In genomic region chr1:185314416-185314815, GRCh38 we compare ENCODE assay signal across 8 cellular contexts. TPM values are rescaled to one million over a fixed set of nuclear protein-coding genes. Genes with fewer than 3 reads are reported as not detected.
A peak's percentile ranks its signal among the peaks of the same experiment; 100 is the strongest.
DNase-seq lines count a peak whose midpoint lies in the region; ATAC-seq lines count a peak whose summit lies in the region.

No MANE protein-coding gene starts in this region.

- no peak for DNase-seq in activated naive CD4-positive, alpha-beta T cell treated with anti-CD3 and anti-CD28 coated beads for 36 hours
- no peak for DNase-seq in activated naive CD4-positive, alpha-beta T cell (lab: John Stamatoyannopoulos, UW)
- DNase-seq in activated CD4-positive, alpha-beta memory T cell treated with anti-CD3 and anti-CD28 coated beads, Interleukin-2, amount 10 ng/mL, durations not matched to agents 7 days and 5 days = no peak
- DNase-seq in DMS153 (lab: John Stamatoyannopoulos, UW) (no peak), NCI-H2081 treated with DMSO at 0.1 percent for 48 hours (lab: John Stamatoyannopoulos, UW) (no peak)

- H3K4me1 Mint-ChIP-seq in activated naive CD4-positive, alpha-beta T cell treated with anti-CD3 and anti-CD28 coated beads for 36 hours (ENCODE audit: low read depth) = peaks cover 49% of the 10 kb centered on the region
- H3K4me1 Mint-ChIP-seq in activated CD4-positive, alpha-beta memory T cell treated with anti-CD3 and anti-CD28 coated beads, Interleukin-2, amount 10 ng/mL, durations not matched to agents 7 days and 5 days = peaks cover 56% of the 10 kb centered on the region

- H3K9ac ChIP-seq in iPS-20b (ENCODE audit: low read depth, low read length) = peak overlapping the region; percentile 97
- H3K9ac ChIP-seq in stomach smooth muscle (ENCODE audit: low read length in 2 of 2) = peak overlapping the region in 1 of 2 donors; percentile 18

- POLR2A ChIA-PET in activated CD4-positive, alpha-beta memory T cell treated with anti-CD3 and anti-CD28 coated beads, Interleukin-2, amount 10 ng/mL, durations not matched to agents 7 days and 5 days (lab: Charles Lee) = interaction anchor here (1.1 to 1.9 kb wide), 7 partner anchors 10 to 356 kb away, joined by 3 to 9 read pairs (median 5); no protein-coding TSS in a partner anchor

- peak overlapping the region; percentile 14 for H3K27ac ChIP-seq in iPS-20b (ENCODE audit: low read length)
- H3K27ac ChIP-seq in stomach smooth muscle (ENCODE audit: low read length) = no peak overlapping the region

- intact Hi-C loops in activated naive CD4-positive, alpha-beta T cell treated with anti-CD3 and anti-CD28 coated beads for 36 hours (cut with micrococcal nuclease) = loop anchor here (10.0 kb wide), 1 partner anchor 450 kb away; no protein-coding TSS in a partner anchor

- peaks cover 17% of the 10 kb centered on the region for H3K36me3 Mint-ChIP-seq in activated naive CD4-positive, alpha-beta T cell treated with anti-CD3 and anti-CD28 coated beads for 36 hours (ENCODE audit: low read depth)
- peaks cover 52% of the 10 kb centered on the region for H3K36me3 Mint-ChIP-seq in activated CD4-positive, alpha-beta memory T cell treated with anti-CD3 and anti-CD28 coated beads, Interleukin-2, amount 10 ng/mL, durations not matched to agents 7 days and 5 days (ENCODE audit: low read depth)

- H3K27me3 ChIP-seq in iPS-20b (ENCODE audit: insufficient read depth, low read length) (no peaks in the 10 kb centered on the region), stomach smooth muscle (ENCODE audit: control insufficient read depth in 1 of 2, insufficient read depth in 2 of 2, low read length in 2 of 2) (no peaks in the 10 kb centered on the region)

- H3K36me3 ChIP-seq in iPS-20b (ENCODE audit: insufficient read depth, low read depth, low read length) (peaks cover 32% of the 10 kb centered on the region), stomach smooth muscle (ENCODE audit: control insufficient read depth in 2 of 2, insufficient read depth in 2 of 2, low read length in 2 of 2) (no peaks in the 10 kb centered on the region)

- no peaks in the 10 kb centered on the region for H3K9me3 Mint-ChIP-seq in activated naive CD4-positive, alpha-beta T cell treated with anti-CD3 and anti-CD28 coated beads for 36 hours
- H3K9me3 Mint-ChIP-seq in activated CD4-positive, alpha-beta memory T cell treated with anti-CD3 and anti-CD28 coated beads, Interleukin-2, amount 10 ng/mL, durations not matched to agents 7 days and 5 days = no peaks in the 10 kb centered on the region

- peak overlapping the region; percentile 90 for H3K4me3 ChIP-seq in iPS-20b (ENCODE audit: low read length)
- peak overlapping the region; percentile 24 to 37 for H3K4me3 ChIP-seq in stomach smooth muscle (ENCODE audit: low read length in 2 of 2)

- H3K4me1 ChIP-seq in iPS-20b (ENCODE audit: insufficient read depth, low read length) (peaks cover 30% of the 10 kb centered on the region; the same call in 1 of the 2 replicates), stomach smooth muscle (ENCODE audit: control insufficient read depth, insufficient read depth, low read length) (peaks cover 11% of the 10 kb centered on the region)

- H3K9me3 ChIP-seq in iPS-20b (ENCODE audit: insufficient read depth, low read depth, low read length) = no peaks in the 10 kb centered on the region
- no peaks in the 10 kb centered on the region for H3K9me3 ChIP-seq in stomach smooth muscle (ENCODE audit: control insufficient read depth in 2 of 2, low read length in 2 of 2)

- H3K27ac Mint-ChIP-seq in activated naive CD4-positive, alpha-beta T cell treated with anti-CD3 and anti-CD28 coated beads for 36 hours = peak overlapping the region; percentile 59
- H3K27ac Mint-ChIP-seq in activated CD4-positive, alpha-beta memory T cell treated with anti-CD3 and anti-CD28 coated beads, Interleukin-2, amount 10 ng/mL, durations not matched to agents 7 days and 5 days = peak overlapping the region; percentile 63

- no peaks in the 10 kb centered on the region for H3K27me3 Mint-ChIP-seq in activated naive CD4-positive, alpha-beta T cell treated with anti-CD3 and anti-CD28 coated beads for 36 hours (ENCODE audit: low read depth)
- no peaks in the 10 kb centered on the region for H3K27me3 Mint-ChIP-seq in activated CD4-positive, alpha-beta memory T cell treated with anti-CD3 and anti-CD28 coated beads, Interleukin-2, amount 10 ng/mL, durations not matched to agents 7 days and 5 days

- CTCF ChIA-PET in activated naive CD4-positive, alpha-beta T cell treated with anti-CD3 and anti-CD28 coated beads for 36 hours (lab: Charles Lee) = interaction anchor here (1.2 kb wide), 1 partner anchor 366 kb away, joined by 6 read pairs; no protein-coding TSS in a partner anchor
- CTCF ChIA-PET in activated CD4-positive, alpha-beta memory T cell treated with anti-CD3 and anti-CD28 coated beads, Interleukin-2, amount 10 ng/mL, durations not matched to agents 7 days and 5 days (lab: Charles Lee) = interaction anchor here (1.0 to 1.5 kb wide), 3 partner anchors 145 to 367 kb away, joined by 3 to 6 read pairs (median 6); no protein-coding TSS in a partner anchor

- H3K4me3 Mint-ChIP-seq in activated naive CD4-positive, alpha-beta T cell treated with anti-CD3 and anti-CD28 coated beads for 36 hours = peak overlapping the region; percentile 92
- peak overlapping the region; percentile 95 for H3K4me3 Mint-ChIP-seq in activated CD4-positive, alpha-beta memory T cell treated with anti-CD3 and anti-CD28 coated beads, Interleukin-2, amount 10 ng/mL, durations not matched to agents 7 days and 5 days

- ATAC-seq in GM21423 (IDR thresholded peaks at IDR 0.05; ENCODE audit: unreplicated experiment) = no peak

RNA-seq across cellular contexts. Expression of gene IVNS1ABP, which starts 2.6 kb away (rescaled TPM):
- total RNA-seq in activated naive CD4-positive, alpha-beta T cell treated with anti-CD3 and anti-CD28 coated beads for 36 hours = 100 to 1,000 TPM in 1 of 2 experiments, 10 to 100 TPM in 1; 97.3 to 100 TPM
- total RNA-seq in activated CD4-positive, alpha-beta memory T cell treated with anti-CD3 and anti-CD28 coated beads, Interleukin-2, amount 10 ng/mL, durations not matched to agents 7 days and 5 days = 100 to 1,000 TPM; 136 to 144 TPM
